In the genomic region with DNA sequence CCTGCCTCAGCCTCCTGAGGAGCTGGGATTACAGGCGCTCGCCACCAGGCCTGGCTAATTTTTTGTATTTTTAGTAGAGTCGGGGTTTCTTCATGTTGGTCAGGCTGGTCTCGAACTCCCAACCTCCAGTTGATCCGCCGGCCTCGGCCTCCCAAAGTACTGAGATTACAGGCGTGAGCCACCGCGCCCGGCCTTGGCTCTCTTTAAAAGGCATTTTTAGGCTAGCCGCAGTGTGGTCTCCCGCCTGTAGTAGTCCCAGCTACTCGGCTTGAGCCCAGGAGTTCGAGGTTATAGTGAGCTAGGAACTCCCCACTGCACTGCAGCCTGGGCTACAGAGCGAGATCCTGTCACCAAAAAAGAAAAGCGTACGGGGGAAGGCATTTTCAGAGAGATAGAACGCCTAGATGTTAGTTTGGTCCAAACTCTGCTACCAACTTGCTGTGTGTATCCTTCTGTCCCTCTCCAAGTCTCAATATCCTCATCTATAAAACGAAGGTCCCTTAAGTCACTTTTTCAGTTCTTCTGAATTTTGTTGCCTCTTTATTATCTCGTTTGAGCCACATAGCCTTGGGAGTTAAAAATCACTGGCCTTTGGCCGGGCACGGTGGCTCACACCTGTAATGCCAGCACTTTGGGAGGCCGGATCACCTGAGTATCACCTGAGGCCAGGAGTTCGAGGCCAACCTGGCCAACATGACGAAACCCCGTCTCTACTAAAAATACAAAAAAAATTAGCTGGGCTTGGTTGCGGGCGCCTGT, we compare ENCODE assay signal across 1 cellular context.
TF ChIP-seq lines count a peak whose summit lies in the region.

No MANE protein-coding gene starts in this region.

TF ChIP-seq in K562, 482 proteins besides CTCF, POLR2A, EP300 and RAD21 (continued from another document and continues in another):
- TF ChIP-seq ZNF644 (tag; IDR thresholded peaks at IDR 0.05; ENCODE audit: low read depth): no peak
- no peak for TF ChIP-seq ZNF3 (CRISPR knock-in tag; IDR thresholded peaks at IDR 0.05)
- TF ChIP-seq E2F3 (CRISPR knock-in tag; IDR thresholded peaks at IDR 0.05): no peak
- no peak for TF ChIP-seq TBP (optimal IDR thresholded peaks at IDR 0.05; ENCODE audit: low read depth, low read length)
- TF ChIP-seq, protein P1, sequence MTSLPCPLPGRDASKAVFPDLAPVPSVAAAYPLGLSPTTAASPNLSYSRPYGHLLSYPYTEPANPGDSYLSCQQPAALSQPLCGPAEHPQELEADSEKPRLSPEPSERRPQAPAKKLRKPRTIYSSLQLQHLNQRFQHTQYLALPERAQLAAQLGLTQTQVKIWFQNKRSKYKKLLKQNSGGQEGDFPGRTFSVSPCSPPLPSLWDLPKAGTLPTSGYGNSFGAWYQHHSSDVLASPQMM (CRISPR knock-in tag; IDR thresholded peaks at IDR 0.05): no peak
- TF ChIP-seq EP400 (IDR thresholded peaks at IDR 0.05): no peak
- TF ChIP-seq CREB5 (CRISPR knock-in tag; IDR thresholded peaks at IDR 0.05): no peak
- TF ChIP-seq E2F4 (CRISPR knock-in tag; IDR thresholded peaks at IDR 0.05; ENCODE audit: low read depth): no peak
- no peak for TF ChIP-seq CXXC5 (CRISPR knock-in tag; IDR thresholded peaks at IDR 0.05)
- TF ChIP-seq, protein P2, sequence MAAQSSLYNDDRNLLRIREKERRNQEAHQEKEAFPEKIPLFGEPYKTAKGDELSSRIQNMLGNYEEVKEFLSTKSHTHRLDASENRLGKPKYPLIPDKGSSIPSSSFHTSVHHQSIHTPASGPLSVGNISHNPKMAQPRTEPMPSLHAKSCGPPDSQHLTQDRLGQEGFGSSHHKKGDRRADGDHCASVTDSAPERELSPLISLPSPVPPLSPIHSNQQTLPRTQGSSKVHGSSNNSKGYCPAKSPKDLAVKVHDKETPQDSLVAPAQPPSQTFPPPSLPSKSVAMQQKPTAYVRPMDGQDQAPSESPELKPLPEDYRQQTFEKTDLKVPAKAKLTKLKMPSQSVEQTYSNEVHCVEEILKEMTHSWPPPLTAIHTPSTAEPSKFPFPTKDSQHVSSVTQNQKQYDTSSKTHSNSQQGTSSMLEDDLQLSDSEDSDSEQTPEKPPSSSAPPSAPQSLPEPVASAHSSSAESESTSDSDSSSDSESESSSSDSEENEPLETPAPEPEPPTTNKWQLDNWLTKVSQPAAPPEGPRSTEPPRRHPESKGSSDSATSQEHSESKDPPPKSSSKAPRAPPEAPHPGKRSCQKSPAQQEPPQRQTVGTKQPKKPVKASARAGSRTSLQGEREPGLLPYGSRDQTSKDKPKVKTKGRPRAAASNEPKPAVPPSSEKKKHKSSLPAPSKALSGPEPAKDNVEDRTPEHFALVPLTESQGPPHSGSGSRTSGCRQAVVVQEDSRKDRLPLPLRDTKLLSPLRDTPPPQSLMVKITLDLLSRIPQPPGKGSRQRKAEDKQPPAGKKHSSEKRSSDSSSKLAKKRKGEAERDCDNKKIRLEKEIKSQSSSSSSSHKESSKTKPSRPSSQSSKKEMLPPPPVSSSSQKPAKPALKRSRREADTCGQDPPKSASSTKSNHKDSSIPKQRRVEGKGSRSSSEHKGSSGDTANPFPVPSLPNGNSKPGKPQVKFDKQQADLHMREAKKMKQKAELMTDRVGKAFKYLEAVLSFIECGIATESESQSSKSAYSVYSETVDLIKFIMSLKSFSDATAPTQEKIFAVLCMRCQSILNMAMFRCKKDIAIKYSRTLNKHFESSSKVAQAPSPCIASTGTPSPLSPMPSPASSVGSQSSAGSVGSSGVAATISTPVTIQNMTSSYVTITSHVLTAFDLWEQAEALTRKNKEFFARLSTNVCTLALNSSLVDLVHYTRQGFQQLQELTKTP (IDR thresholded peaks at IDR 0.05; ENCODE audit: low read depth in 1 of 2, partially characterized antibody in 2 of 2): no peak
- TF ChIP-seq FUS (optimal IDR thresholded peaks at IDR 0.05; ENCODE audit: low read depth, low read length): no peak
- TF ChIP-seq CBFA2T2 (conservative IDR thresholded peaks at IDR 0.05): no peak
- no peak for TF ChIP-seq JUND (IDR thresholded peaks at IDR 0.05; ENCODE audit: borderline replicate concordance, low read depth, low read length)
- no peak for TF ChIP-seq JUND (tag; IDR thresholded peaks at IDR 0.05; ENCODE audit: borderline replicate concordance, low read depth, low read length)
- no peak for TF ChIP-seq ZFP30 (CRISPR knock-in tag; IDR thresholded peaks at IDR 0.05; ENCODE audit: borderline replicate concordance)
- no peak for TF ChIP-seq HEY1 (CRISPR knock-in tag; IDR thresholded peaks at IDR 0.05; ENCODE audit: borderline replicate concordance)
- no peak for TF ChIP-seq FOXA1 (IDR thresholded peaks at IDR 0.05; ENCODE audit: borderline replicate concordance)
- TF ChIP-seq MAFK (IDR thresholded peaks at IDR 0.05; ENCODE audit: low read length): no peak
- TF ChIP-seq USF2 (CRISPR knock-in tag; IDR thresholded peaks at IDR 0.05): no peak
- TF ChIP-seq OTX1 (CRISPR knock-in tag; IDR thresholded peaks at IDR 0.05): no peak
- TF ChIP-seq BCOR (IDR thresholded peaks at IDR 0.05): 0 out of 2 replicates have a peak, but pooled peaks have one; percentile 4
- TF ChIP-seq ZBTB1 (CRISPR knock-in tag; IDR thresholded peaks at IDR 0.05; ENCODE audit: borderline replicate concordance, low read depth): 0 out of 2 replicates have a peak, but pooled peaks have one; percentile 31
- no peak for TF ChIP-seq MITF (IDR thresholded peaks at IDR 0.05)
- TF ChIP-seq FOXM1 (IDR thresholded peaks at IDR 0.05; ENCODE audit: low read depth): no peak
- TF ChIP-seq FOXM1 (CRISPR knock-in tag; IDR thresholded peaks at IDR 0.05; ENCODE audit: low read depth): 0 out of 2 replicates have a peak, but pooled peaks have one; percentile 53
- TF ChIP-seq CREM (IDR thresholded peaks at IDR 0.05; ENCODE audit: low read depth): no peak
- TF ChIP-seq ZNF197 (CRISPR knock-in tag; IDR thresholded peaks at IDR 0.05; ENCODE audit: low read depth): peak; percentile 25; the same call in 1 of the 2 replicates
- TF ChIP-seq GATA2 (CRISPR knock-in tag; IDR thresholded peaks at IDR 0.05): no peak
- TF ChIP-seq ELF1 (tag; IDR thresholded peaks at IDR 0.05): peak; percentile 0; the same call in 1 of the 2 replicates
- no peak for TF ChIP-seq ZNF124 (CRISPR knock-in tag; IDR thresholded peaks at IDR 0.05)
- no peak; the same call in 1 of the 2 replicates for TF ChIP-seq HMGXB4 (CRISPR knock-in tag; IDR thresholded peaks at IDR 0.05)
- TF ChIP-seq ZNF121 (CRISPR knock-in tag; conservative IDR thresholded peaks at IDR 0.05): peak; percentile 97
- TF ChIP-seq, protein P3, sequence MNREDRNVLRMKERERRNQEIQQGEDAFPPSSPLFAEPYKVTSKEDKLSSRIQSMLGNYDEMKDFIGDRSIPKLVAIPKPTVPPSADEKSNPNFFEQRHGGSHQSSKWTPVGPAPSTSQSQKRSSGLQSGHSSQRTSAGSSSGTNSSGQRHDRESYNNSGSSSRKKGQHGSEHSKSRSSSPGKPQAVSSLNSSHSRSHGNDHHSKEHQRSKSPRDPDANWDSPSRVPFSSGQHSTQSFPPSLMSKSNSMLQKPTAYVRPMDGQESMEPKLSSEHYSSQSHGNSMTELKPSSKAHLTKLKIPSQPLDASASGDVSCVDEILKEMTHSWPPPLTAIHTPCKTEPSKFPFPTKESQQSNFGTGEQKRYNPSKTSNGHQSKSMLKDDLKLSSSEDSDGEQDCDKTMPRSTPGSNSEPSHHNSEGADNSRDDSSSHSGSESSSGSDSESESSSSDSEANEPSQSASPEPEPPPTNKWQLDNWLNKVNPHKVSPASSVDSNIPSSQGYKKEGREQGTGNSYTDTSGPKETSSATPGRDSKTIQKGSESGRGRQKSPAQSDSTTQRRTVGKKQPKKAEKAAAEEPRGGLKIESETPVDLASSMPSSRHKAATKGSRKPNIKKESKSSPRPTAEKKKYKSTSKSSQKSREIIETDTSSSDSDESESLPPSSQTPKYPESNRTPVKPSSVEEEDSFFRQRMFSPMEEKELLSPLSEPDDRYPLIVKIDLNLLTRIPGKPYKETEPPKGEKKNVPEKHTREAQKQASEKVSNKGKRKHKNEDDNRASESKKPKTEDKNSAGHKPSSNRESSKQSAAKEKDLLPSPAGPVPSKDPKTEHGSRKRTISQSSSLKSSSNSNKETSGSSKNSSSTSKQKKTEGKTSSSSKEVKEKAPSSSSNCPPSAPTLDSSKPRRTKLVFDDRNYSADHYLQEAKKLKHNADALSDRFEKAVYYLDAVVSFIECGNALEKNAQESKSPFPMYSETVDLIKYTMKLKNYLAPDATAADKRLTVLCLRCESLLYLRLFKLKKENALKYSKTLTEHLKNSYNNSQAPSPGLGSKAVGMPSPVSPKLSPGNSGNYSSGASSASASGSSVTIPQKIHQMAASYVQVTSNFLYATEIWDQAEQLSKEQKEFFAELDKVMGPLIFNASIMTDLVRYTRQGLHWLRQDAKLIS (CRISPR knock-in tag; IDR thresholded peaks at IDR 0.05): 0 out of 2 replicates have a peak, but pooled peaks have one; percentile 33
- peak; percentile 3; the same call in 1 of the 2 replicates for TF ChIP-seq PHB2 (IDR thresholded peaks at IDR 0.05; ENCODE audit: low read depth)
- TF ChIP-seq KDM1A (IDR thresholded peaks at IDR 0.05): no peak
- no peak for TF ChIP-seq TCF7L2 (IDR thresholded peaks at IDR 0.05; ENCODE audit: low read depth, low read length)
- TF ChIP-seq SMARCE1 (IDR thresholded peaks at IDR 0.05): peak; percentile 36; the same call in 1 of the 2 replicates
- TF ChIP-seq CCAR2 (IDR thresholded peaks at IDR 0.05; ENCODE audit: low read depth, low read length): no peak
- no peak for TF ChIP-seq CBFB (CRISPR knock-in tag; IDR thresholded peaks at IDR 0.05)
- TF ChIP-seq MTA1 (IDR thresholded peaks at IDR 0.05; ENCODE audit: borderline replicate concordance): no peak
- TF ChIP-seq MEF2A (IDR thresholded peaks at IDR 0.05; ENCODE audit: control insufficient read depth, low read depth, low read length): no peak
- TF ChIP-seq NKRF (IDR thresholded peaks at IDR 0.05; ENCODE audit: borderline replicate concordance): peak; percentile 31
- TF ChIP-seq TCF3 (CRISPR knock-in tag; IDR thresholded peaks at IDR 0.05): 0 out of 2 replicates have a peak, but pooled peaks have one; percentile 14
- no peak for TF ChIP-seq TBL1XR1 (IDR thresholded peaks at IDR 0.05; ENCODE audit: low read length in 2 of 2)
- TF ChIP-seq ZNF584 (CRISPR knock-in tag; IDR thresholded peaks at IDR 0.05; ENCODE audit: low read depth): no peak; the same call in 1 of the 2 replicates
- TF ChIP-seq HNRNPK (IDR thresholded peaks at IDR 0.05; ENCODE audit: low read depth, low read length, poor library complexity, severe bottlenecking): no peak
